ENCODE assay signal across 12 cellular contexts in the genomic region with DNA sequence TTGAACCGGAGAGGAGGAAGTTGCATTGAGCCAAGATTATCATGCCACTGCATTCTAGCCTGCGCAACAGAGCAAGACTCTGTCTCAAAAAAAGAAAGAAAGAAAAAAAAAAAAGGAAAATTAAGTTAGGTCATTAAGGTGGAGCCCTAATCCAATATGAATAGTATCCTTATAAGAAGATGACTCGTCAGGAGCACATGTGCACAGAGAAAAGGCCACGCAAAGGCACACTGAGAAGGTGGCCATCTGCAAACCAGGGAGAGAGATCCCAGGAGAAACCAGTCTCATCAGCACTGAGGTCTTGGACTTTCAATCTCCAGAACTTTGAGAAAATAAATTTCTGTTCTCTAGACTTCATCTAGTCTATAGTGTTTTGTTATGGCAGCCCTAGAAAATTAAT. TPM values are rescaled to one million over a fixed set of nuclear protein-coding genes. Genes with fewer than 3 reads are reported as not detected.
DNase-seq lines count a peak whose midpoint lies in the region; ATAC-seq, FAIRE-seq and TF ChIP-seq lines count a peak whose summit lies in the region.
"Had no signal": no experiment of that assay in that cellular context is flagged by ENCODE, and none has a peak within 500 bp of the region (broad histone marks: within the 10 kb centered on the region; RNA-seq: fewer than 3 reads in every experiment).

No MANE protein-coding gene starts in this region.

- H3K9me3 Mint-ChIP-seq in natural killer cell, result no peaks in the 10 kb centered on the region
- H3K9me3 Mint-ChIP-seq: memory B cell had no signal

- dilution Hi-C loops in mammary epithelial cell (cut with HindIII; ENCODE audit: low sequenced_read_pairs), result no loop called here

- no peak for DNase-seq in AG04450 (ENCODE audit: low read depth, low spot score)
- peak in 1 of 2 experiments; percentile 45 for DNase-seq in HL-60 (ENCODE audit: low read depth in 1 of 2, low spot score in 1 of 2)
- DNase-seq in mammary epithelial cell, result peak; percentile 60
- DNase-seq in natural killer cell, result no peak
- no peak for DNase-seq in NCI-H345 (lab: John Stamatoyannopoulos, UW)
- DNase-seq in frontal cortex (ENCODE audit: low spot score in 2 of 2), result no peak
- no peak for DNase-seq in Right ventricle myocardium superior
- DNase-seq: head of caudate nucleus had no signal

- no peaks in the 10 kb centered on the region for H3K27me3 ChIP-seq in AG04450 (ENCODE audit: control insufficient read depth, insufficient read depth, low read length)
- no peaks in the 10 kb centered on the region for H3K27me3 ChIP-seq in HL-60 (ENCODE audit: insufficient read depth, poor library complexity, severe bottlenecking)
- no peaks in the 10 kb centered on the region for H3K27me3 ChIP-seq in mammary epithelial cell (ENCODE audit: insufficient read depth, low read length)

- H3K9ac ChIP-seq in mammary epithelial cell (ENCODE audit: insufficient read depth, low read length), result no peak overlapping the region

- POLR2A ChIA-PET in AG04450 (lab: Yijun Ruan, JAX), result no interaction called here

- H3K36me3 Mint-ChIP-seq in natural killer cell, result no peaks in the 10 kb centered on the region

- H3K4me1 Mint-ChIP-seq in natural killer cell, result peaks cover 50 to 51% of the 10 kb centered on the region in 2 donors

- no peaks in the 10 kb centered on the region for H3K27me3 Mint-ChIP-seq in natural killer cell (ENCODE audit: low read depth in 2 of 2)
- H3K27me3 Mint-ChIP-seq: memory B cell had no signal

- H3K9me3 ChIP-seq in AG04450 (ENCODE audit: control insufficient read depth, insufficient read depth, low read length) (no peaks in the 10 kb centered on the region; the same call in 1 of the 2 replicates), mammary epithelial cell (replicated peaks; ENCODE audit: insufficient read depth, low read length) (no peaks in the 10 kb centered on the region)

- TF ChIP-seq CTCF in AG04450 (IDR thresholded peaks at IDR 0.05; ENCODE audit: low read depth, low read length), result no peak
- no peak for TF ChIP-seq CTCF in HL-60 (IDR thresholded peaks at IDR 0.05; ENCODE audit: insufficient read depth, low read length)
- TF ChIP-seq CTCF in mammary epithelial cell (conservative IDR thresholded peaks at IDR 0.05 in 1 of 2, IDR thresholded peaks at IDR 0.05 in 1 of 2; ENCODE audit: extremely low read depth in 1 of 2, insufficient read depth in 1 of 2, low read depth in 1 of 2, low read length in 2 of 2), result no peak
- TF ChIP-seq CTCF in natural killer cell (IDR thresholded peaks at IDR 0.05), result no peak

- H3K4me2 ChIP-seq in mammary epithelial cell (ENCODE audit: insufficient read depth, low read depth, low read length), result no peak overlapping the region

- ATAC-seq in natural killer cell (no peak), GM21619 (IDR thresholded peaks at IDR 0.05; ENCODE audit: unreplicated experiment) (no peak), Right ventricle myocardium superior (ENCODE audit: poor library complexity) (no peak)
- ATAC-seq: K562 had no signal

- CTCF ChIA-PET in AG04450 (lab: Charles Lee) (interaction anchor here (1.2 to 11.5 kb wide), 3 partner anchors 67 to 209 kb away, joined by 3 to 78 read pairs (median 4); no protein-coding TSS in a partner anchor), mammary epithelial cell (lab: Charles Lee; ENCODE audit: low non-redundant PET) (no interaction called here)

- H4K20me1 ChIP-seq in mammary epithelial cell (ENCODE audit: insufficient read depth, low read length), result no peaks in the 10 kb centered on the region

- H3K4me1 ChIP-seq in mammary epithelial cell (ENCODE audit: insufficient read depth, low read length), result peaks cover 68% of the 10 kb centered on the region

- FAIRE-seq in frontal cortex (lab: Jason Lieb, UNC), result no peak
- FAIRE-seq: H1, K562 had no signal

- H3K27ac ChIP-seq in AG04450 (ENCODE audit: low read depth, low read length), result peak overlapping the region; percentile 93
- H3K27ac ChIP-seq in HL-60 (replicated peaks), result peak overlapping the region; percentile 86
- H3K27ac ChIP-seq in mammary epithelial cell (ENCODE audit: insufficient read depth, low read depth, low read length), result peak overlapping the region; percentile 98

- WGBS in mammary epithelial cell (ENCODE audit: low coverage, missing lambda C conversion rate), result 84% methylated on average over 4 of the region's 4 CpGs

- no peak overlapping the region for H3K4me3 ChIP-seq in AG04450 (ENCODE audit: low read depth, low read length)
- no peak overlapping the region for H3K4me3 ChIP-seq in HL-60 (replicated peaks; ENCODE audit: insufficient read depth, low read length)
- H3K4me3 ChIP-seq in mammary epithelial cell (replicated peaks in 1 of 3; ENCODE audit: insufficient read depth in 1 of 3, low read depth in 2 of 3, low read length in 3 of 3), result no peak overlapping the region
- H3K4me3 ChIP-seq: K562 had no signal

- no TSS peak for BruUV-seq in mammary epithelial cell (replicated peaks; lab: Mats Ljungman, UMichigan)

- H3K36me3 ChIP-seq in mammary epithelial cell (ENCODE audit: insufficient read depth, low read length), result no peaks in the 10 kb centered on the region

- intact Hi-C loops in mammary epithelial cell (cut with micrococcal nuclease), result no loop called here
- intact Hi-C loops in natural killer cell (cut with micrococcal nuclease), result no loop called here
- intact Hi-C loops in Right ventricle myocardium superior (cut with DNase I), result loop anchor here (5.0 kb wide), 1 partner anchor 51 kb away; a partner anchor contains a TSS

- H2AFZ ChIP-seq in mammary epithelial cell (ENCODE audit: low read depth, low read length), result no peak overlapping the region

- in situ Hi-C loops in mammary epithelial cell (cut with MboI; ENCODE audit: low sequenced_read_pairs in 2 of 2), result no loop called here

- peaks cover 66% of the 10 kb centered on the region for H3K79me2 ChIP-seq in mammary epithelial cell (ENCODE audit: insufficient read depth, low read length)

- H3K4me3 Mint-ChIP-seq in natural killer cell, result peak overlapping the region; percentile 37
- H3K4me3 Mint-ChIP-seq: memory B cell had no signal

- H3K27ac Mint-ChIP-seq in natural killer cell, result peak overlapping the region; percentile 95 to 98

RNA-seq across cellular contexts. Expression of a gene that starts 3.8 kb away (rescaled TPM):
- polyA plus RNA-seq in AG04450 (2011; rRNA removed) (74.3 and 74.4 TPM in 2 replicates), mammary epithelial cell (138 TPM)
- 50.5 and 66.2 TPM in 2 replicates for polyA minus RNA-seq in AG04450 (2011; rRNA and poly(A)+ RNA removed)
- total RNA-seq in mammary epithelial cell (100 to 1,000 TPM in 1 of 2 donors, 10 to 100 TPM in 1; 65.7 to 125 TPM), natural killer cell (10 to 100 TPM; 22.8 to 36.5 (median 29.9) TPM), frontal cortex (2.9 TPM), Right ventricle myocardium superior (18.5 TPM)
- 297 TPM for polyA minus RNA-seq in mammary epithelial cell

RNA-seq across cellular contexts. Expression of a gene that starts 51.5 kb away (rescaled TPM):
- 29.9 and 39.0 TPM in 2 replicates for polyA plus RNA-seq in AG04450 (2011; rRNA removed)
- 10.2 and 31.0 TPM in 2 replicates for polyA minus RNA-seq in AG04450 (2011; rRNA and poly(A)+ RNA removed)
- 10 to 100 TPM; 38.0 to 49.2 TPM for total RNA-seq in mammary epithelial cell
- 10.8 TPM for polyA plus RNA-seq in mammary epithelial cell
- 49.5 TPM for polyA minus RNA-seq in mammary epithelial cell
- 10 to 100 TPM; 63.4 to 81.3 (median 65.6) TPM for total RNA-seq in natural killer cell
- total RNA-seq in frontal cortex, result 137 TPM
- 21.9 TPM for total RNA-seq in Right ventricle myocardium superior
